Comparison of ENCODE assay signal across 8 cellular contexts in genomic region chr7:32890010-32890552, GRCh38. TPM values are rescaled to one million over a fixed set of nuclear protein-coding genes. Genes with fewer than 3 reads are reported as not detected.
DNase-seq lines count a peak whose midpoint lies in the region; ATAC-seq and TF ChIP-seq lines count a peak whose summit lies in the region.

No MANE protein-coding gene starts in this region.

- peaks cover 58% of the 10 kb centered on the region for H3K4me1 Mint-ChIP-seq in mesothelial cell of epicardium

- no peaks in the 10 kb centered on the region for H3K27me3 Mint-ChIP-seq in mesothelial cell of epicardium (ENCODE audit: low read depth)

- no peak for TF ChIP-seq CTCF in mesothelial cell of epicardium (IDR thresholded peaks at IDR 0.05; ENCODE audit: unreplicated experiment)

- DNase-seq in NOMO-1 treated with DMSO at 0.1 percent for 48 hours (lab: John Stamatoyannopoulos, UW; ENCODE audit: unreplicated experiment) (peak; percentile 18), NOMO-1 (lab: John Stamatoyannopoulos, UW; ENCODE audit: unreplicated experiment in 2 of 2) (no peak), NCI-H69 (lab: John Stamatoyannopoulos, UW) (peak; percentile 60), cerebellum (ENCODE audit: low spot score) (peak; percentile 39), mesothelial cell of epicardium (ENCODE audit: low spot score in 2 of 2, unreplicated experiment in 2 of 2) (no peak), GOT3 (lab: John Stamatoyannopoulos, UW) (no peak)

- H3K9me3 Mint-ChIP-seq in mesothelial cell of epicardium, result no peaks in the 10 kb centered on the region

- H3K4me3 Mint-ChIP-seq in mesothelial cell of epicardium, result peak overlapping the region; percentile 95

- ATAC-seq in HG03097 (IDR thresholded peaks at IDR 0.05; ENCODE audit: low FRiP score, unreplicated experiment) (no peak), GM21619 (IDR thresholded peaks at IDR 0.05; ENCODE audit: unreplicated experiment) (no peak)

- H3K27ac Mint-ChIP-seq in mesothelial cell of epicardium, result peak overlapping the region; percentile 96

- H3K36me3 Mint-ChIP-seq in mesothelial cell of epicardium, result no peaks in the 10 kb centered on the region

RNA-seq across cellular contexts. Expression of gene KBTBD2, which starts 1.5 kb away (rescaled TPM):
- total RNA-seq in cerebellum (66.1 TPM), mesothelial cell of epicardium (41.9 to 42.3 TPM (median 42.1 TPM) in 3 replicates)

Comparison
In these comparisons a context has a peak if more than half of its experiments do, and no peak if none do; other contexts are left out.
1. DNase-seq: peak in NOMO-1 treated with DMSO at 0.1 percent for 48 hours (single experiment), NCI-H69 (single experiment) and cerebellum (single experiment); none in NOMO-1 (0 of 2), mesothelial cell of epicardium (0 of 2) and GOT3 (single experiment).